1 cellular context compared by ENCODE assay signal in the genomic region with DNA sequence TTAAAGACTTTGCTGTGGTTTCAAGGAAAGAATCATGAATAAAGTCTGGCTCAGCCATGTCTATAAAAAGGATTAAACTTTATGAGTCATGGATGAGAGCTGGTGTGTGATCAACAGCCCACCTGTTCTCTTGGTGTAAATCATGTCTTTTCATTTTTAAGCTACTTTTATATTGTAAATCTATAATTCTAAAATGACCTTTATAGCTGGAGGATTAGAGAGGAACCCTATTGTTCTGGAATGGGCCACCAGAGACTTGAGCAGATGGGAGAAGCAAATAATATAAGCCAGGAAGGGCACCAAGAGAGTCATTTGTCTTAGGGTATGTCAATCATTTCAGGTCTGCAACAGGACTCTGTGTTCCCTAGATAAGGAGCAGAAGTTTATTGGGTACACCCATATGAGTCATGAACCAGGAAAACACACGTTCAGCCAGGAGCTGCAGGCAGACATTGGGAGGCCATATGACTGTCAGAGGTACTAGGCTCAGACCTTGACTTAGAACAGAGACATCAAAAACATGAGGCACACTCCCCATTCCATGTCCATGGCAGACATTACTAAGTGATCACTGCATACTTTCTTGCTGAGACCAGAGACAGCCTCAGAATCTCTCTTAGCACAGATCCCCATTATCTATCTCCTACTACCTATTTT.
TF ChIP-seq lines count a peak whose summit lies in the region.

No MANE protein-coding gene starts in this region.

TF ChIP-seq in K562, 482 proteins besides CTCF, POLR2A, EP300 and RAD21 (continued from another document and continues in another):
- TF ChIP-seq, protein P1, sequence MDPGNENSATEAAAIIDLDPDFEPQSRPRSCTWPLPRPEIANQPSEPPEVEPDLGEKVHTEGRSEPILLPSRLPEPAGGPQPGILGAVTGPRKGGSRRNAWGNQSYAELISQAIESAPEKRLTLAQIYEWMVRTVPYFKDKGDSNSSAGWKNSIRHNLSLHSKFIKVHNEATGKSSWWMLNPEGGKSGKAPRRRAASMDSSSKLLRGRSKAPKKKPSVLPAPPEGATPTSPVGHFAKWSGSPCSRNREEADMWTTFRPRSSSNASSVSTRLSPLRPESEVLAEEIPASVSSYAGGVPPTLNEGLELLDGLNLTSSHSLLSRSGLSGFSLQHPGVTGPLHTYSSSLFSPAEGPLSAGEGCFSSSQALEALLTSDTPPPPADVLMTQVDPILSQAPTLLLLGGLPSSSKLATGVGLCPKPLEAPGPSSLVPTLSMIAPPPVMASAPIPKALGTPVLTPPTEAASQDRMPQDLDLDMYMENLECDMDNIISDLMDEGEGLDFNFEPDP (CRISPR knock-in tag; IDR thresholded peaks at IDR 0.05) = no peak
- no peak for TF ChIP-seq SREBF1 (IDR thresholded peaks at IDR 0.05; ENCODE audit: borderline replicate concordance, low read depth, low read length)
- TF ChIP-seq, protein P2, sequence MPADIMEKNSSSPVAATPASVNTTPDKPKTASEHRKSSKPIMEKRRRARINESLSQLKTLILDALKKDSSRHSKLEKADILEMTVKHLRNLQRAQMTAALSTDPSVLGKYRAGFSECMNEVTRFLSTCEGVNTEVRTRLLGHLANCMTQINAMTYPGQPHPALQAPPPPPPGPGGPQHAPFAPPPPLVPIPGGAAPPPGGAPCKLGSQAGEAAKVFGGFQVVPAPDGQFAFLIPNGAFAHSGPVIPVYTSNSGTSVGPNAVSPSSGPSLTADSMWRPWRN (IDR thresholded peaks at IDR 0.05; ENCODE audit: low read depth) = no peak
- no peak for TF ChIP-seq BCOR (IDR thresholded peaks at IDR 0.05)
- no peak for TF ChIP-seq NONO (IDR thresholded peaks at IDR 0.05; ENCODE audit: low read depth in 2 of 2, low read length in 1 of 2)
- no peak for TF ChIP-seq NEUROD1 (IDR thresholded peaks at IDR 0.05; ENCODE audit: borderline replicate concordance, low read depth, low read length, partially characterized antibody)
- no peak for TF ChIP-seq ZNF324 (CRISPR knock-in tag; IDR thresholded peaks at IDR 0.05)
- no peak for TF ChIP-seq ZNF589 (CRISPR knock-in tag; IDR thresholded peaks at IDR 0.05; ENCODE audit: low read depth)
- TF ChIP-seq PHB2 (IDR thresholded peaks at IDR 0.05; ENCODE audit: low read depth) = no peak
- no peak for TF ChIP-seq HDAC3 (IDR thresholded peaks at IDR 0.05; ENCODE audit: borderline replicate concordance, partially characterized antibody)
- no peak for TF ChIP-seq ZNF431 (CRISPR knock-in tag; IDR thresholded peaks at IDR 0.05)
- TF ChIP-seq, protein P3, sequence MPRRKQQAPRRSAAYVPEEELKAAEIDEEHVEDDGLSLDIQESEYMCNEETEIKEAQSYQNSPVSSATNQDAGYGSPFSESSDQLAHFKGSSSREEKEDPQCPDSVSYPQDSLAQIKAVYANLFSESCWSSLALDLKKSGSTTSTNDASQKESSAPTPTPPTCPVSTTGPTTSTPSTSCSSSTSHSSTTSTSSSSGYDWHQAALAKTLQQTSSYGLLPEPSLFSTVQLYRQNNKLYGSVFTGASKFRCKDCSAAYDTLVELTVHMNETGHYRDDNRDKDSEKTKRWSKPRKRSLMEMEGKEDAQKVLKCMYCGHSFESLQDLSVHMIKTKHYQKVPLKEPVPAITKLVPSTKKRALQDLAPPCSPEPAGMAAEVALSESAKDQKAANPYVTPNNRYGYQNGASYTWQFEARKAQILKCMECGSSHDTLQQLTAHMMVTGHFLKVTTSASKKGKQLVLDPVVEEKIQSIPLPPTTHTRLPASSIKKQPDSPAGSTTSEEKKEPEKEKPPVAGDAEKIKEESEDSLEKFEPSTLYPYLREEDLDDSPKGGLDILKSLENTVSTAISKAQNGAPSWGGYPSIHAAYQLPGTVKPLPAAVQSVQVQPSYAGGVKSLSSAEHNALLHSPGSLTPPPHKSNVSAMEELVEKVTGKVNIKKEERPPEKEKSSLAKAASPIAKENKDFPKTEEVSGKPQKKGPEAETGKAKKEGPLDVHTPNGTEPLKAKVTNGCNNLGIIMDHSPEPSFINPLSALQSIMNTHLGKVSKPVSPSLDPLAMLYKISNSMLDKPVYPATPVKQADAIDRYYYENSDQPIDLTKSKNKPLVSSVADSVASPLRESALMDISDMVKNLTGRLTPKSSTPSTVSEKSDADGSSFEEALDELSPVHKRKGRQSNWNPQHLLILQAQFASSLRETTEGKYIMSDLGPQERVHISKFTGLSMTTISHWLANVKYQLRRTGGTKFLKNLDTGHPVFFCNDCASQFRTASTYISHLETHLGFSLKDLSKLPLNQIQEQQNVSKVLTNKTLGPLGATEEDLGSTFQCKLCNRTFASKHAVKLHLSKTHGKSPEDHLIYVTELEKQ (CRISPR knock-in tag; IDR thresholded peaks at IDR 0.05) = no peak
- no peak for TF ChIP-seq ZZZ3 (IDR thresholded peaks at IDR 0.05)
- no peak; the same call in 1 of the 2 replicates for TF ChIP-seq NFRKB (IDR thresholded peaks at IDR 0.05; ENCODE audit: low read depth)
- TF ChIP-seq RBM39 (optimal IDR thresholded peaks at IDR 0.05; ENCODE audit: low read depth, low read length) = no peak
- TF ChIP-seq POLR2AphosphoS5 (IDR thresholded peaks at IDR 0.05; ENCODE audit: control insufficient read depth, insufficient read depth, low read depth, low read length) = peak; percentile 70
- TF ChIP-seq NUFIP1 (IDR thresholded peaks at IDR 0.05; ENCODE audit: partially characterized antibody) = no peak
- TF ChIP-seq, protein P4, sequence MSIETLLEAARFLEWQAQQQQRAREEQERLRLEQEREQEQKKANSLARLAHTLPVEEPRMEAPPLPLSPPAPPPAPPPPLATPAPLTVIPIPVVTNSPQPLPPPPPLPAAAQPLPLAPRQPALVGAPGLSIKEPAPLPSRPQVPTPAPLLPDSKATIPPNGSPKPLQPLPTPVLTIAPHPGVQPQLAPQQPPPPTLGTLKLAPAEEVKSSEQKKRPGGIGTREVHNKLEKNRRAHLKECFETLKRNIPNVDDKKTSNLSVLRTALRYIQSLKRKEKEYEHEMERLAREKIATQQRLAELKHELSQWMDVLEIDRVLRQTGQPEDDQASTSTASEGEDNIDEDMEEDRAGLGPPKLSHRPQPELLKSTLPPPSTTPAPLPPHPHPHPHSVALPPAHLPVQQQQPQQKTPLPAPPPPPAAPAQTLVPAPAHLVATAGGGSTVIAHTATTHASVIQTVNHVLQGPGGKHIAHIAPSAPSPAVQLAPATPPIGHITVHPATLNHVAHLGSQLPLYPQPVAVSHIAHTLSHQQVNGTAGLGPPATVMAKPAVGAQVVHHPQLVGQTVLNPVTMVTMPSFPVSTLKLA (conservative IDR thresholded peaks at IDR 0.05) = peak in 1 of 2 experiments; percentile 39; a peak in 2 of 4 replicates
- TF ChIP-seq, protein P5, sequence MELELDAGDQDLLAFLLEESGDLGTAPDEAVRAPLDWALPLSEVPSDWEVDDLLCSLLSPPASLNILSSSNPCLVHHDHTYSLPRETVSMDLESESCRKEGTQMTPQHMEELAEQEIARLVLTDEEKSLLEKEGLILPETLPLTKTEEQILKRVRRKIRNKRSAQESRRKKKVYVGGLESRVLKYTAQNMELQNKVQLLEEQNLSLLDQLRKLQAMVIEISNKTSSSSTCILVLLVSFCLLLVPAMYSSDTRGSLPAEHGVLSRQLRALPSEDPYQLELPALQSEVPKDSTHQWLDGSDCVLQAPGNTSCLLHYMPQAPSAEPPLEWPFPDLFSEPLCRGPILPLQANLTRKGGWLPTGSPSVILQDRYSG (tag; conservative IDR thresholded peaks at IDR 0.05; ENCODE audit: low read depth) = no peak
- peak; percentile 53 for TF ChIP-seq FOS (IDR thresholded peaks at IDR 0.05; ENCODE audit: extremely low read depth, insufficient read length)
- TF ChIP-seq DACH1 (IDR thresholded peaks at IDR 0.05; ENCODE audit: partially characterized antibody) = no peak
- TF ChIP-seq ZNF133 (CRISPR knock-in tag; IDR thresholded peaks at IDR 0.05) = no peak
- no peak for TF ChIP-seq POLR2G (IDR thresholded peaks at IDR 0.05; ENCODE audit: low read depth, low read length)
- TF ChIP-seq CXXC5 (CRISPR knock-in tag; IDR thresholded peaks at IDR 0.05) = 0 out of 2 replicates have a peak, but pooled peaks have one; percentile 7
- peak in 1 of 2 experiments; percentile 79; a peak in 2 of 4 replicates for TF ChIP-seq ARNT (IDR thresholded peaks at IDR 0.05)
- peak; percentile 98 for TF ChIP-seq ZBTB17 (CRISPR knock-in tag; IDR thresholded peaks at IDR 0.05)
- no peak; the same call in 1 of the 2 replicates for TF ChIP-seq ZEB2 (IDR thresholded peaks at IDR 0.05)
- TF ChIP-seq, protein P6, sequence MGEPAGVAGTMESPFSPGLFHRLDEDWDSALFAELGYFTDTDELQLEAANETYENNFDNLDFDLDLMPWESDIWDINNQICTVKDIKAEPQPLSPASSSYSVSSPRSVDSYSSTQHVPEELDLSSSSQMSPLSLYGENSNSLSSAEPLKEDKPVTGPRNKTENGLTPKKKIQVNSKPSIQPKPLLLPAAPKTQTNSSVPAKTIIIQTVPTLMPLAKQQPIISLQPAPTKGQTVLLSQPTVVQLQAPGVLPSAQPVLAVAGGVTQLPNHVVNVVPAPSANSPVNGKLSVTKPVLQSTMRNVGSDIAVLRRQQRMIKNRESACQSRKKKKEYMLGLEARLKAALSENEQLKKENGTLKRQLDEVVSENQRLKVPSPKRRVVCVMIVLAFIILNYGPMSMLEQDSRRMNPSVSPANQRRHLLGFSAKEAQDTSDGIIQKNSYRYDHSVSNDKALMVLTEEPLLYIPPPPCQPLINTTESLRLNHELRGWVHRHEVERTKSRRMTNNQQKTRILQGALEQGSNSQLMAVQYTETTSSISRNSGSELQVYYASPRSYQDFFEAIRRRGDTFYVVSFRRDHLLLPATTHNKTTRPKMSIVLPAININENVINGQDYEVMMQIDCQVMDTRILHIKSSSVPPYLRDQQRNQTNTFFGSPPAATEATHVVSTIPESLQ (CRISPR knock-in tag; IDR thresholded peaks at IDR 0.05) = no peak
- TF ChIP-seq, protein P7, sequence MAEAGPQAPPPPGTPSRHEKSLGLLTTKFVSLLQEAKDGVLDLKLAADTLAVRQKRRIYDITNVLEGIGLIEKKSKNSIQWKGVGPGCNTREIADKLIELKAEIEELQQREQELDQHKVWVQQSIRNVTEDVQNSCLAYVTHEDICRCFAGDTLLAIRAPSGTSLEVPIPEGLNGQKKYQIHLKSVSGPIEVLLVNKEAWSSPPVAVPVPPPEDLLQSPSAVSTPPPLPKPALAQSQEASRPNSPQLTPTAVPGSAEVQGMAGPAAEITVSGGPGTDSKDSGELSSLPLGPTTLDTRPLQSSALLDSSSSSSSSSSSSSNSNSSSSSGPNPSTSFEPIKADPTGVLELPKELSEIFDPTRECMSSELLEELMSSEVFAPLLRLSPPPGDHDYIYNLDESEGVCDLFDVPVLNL (CRISPR knock-in tag; IDR thresholded peaks at IDR 0.05; ENCODE audit: low read depth) = no peak
- TF ChIP-seq, protein P8, sequence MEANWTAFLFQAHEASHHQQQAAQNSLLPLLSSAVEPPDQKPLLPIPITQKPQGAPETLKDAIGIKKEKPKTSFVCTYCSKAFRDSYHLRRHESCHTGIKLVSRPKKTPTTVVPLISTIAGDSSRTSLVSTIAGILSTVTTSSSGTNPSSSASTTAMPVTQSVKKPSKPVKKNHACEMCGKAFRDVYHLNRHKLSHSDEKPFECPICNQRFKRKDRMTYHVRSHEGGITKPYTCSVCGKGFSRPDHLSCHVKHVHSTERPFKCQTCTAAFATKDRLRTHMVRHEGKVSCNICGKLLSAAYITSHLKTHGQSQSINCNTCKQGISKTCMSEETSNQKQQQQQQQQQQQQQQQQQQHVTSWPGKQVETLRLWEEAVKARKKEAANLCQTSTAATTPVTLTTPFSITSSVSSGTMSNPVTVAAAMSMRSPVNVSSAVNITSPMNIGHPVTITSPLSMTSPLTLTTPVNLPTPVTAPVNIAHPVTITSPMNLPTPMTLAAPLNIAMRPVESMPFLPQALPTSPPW (CRISPR knock-in tag; IDR thresholded peaks at IDR 0.05) = no peak
- no peak for TF ChIP-seq ZNF668 (CRISPR knock-in tag; IDR thresholded peaks at IDR 0.05)
- TF ChIP-seq, protein P9, sequence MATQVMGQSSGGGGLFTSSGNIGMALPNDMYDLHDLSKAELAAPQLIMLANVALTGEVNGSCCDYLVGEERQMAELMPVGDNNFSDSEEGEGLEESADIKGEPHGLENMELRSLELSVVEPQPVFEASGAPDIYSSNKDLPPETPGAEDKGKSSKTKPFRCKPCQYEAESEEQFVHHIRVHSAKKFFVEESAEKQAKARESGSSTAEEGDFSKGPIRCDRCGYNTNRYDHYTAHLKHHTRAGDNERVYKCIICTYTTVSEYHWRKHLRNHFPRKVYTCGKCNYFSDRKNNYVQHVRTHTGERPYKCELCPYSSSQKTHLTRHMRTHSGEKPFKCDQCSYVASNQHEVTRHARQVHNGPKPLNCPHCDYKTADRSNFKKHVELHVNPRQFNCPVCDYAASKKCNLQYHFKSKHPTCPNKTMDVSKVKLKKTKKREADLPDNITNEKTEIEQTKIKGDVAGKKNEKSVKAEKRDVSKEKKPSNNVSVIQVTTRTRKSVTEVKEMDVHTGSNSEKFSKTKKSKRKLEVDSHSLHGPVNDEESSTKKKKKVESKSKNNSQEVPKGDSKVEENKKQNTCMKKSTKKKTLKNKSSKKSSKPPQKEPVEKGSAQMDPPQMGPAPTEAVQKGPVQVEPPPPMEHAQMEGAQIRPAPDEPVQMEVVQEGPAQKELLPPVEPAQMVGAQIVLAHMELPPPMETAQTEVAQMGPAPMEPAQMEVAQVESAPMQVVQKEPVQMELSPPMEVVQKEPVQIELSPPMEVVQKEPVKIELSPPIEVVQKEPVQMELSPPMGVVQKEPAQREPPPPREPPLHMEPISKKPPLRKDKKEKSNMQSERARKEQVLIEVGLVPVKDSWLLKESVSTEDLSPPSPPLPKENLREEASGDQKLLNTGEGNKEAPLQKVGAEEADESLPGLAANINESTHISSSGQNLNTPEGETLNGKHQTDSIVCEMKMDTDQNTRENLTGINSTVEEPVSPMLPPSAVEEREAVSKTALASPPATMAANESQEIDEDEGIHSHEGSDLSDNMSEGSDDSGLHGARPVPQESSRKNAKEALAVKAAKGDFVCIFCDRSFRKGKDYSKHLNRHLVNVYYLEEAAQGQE (CRISPR knock-in tag; IDR thresholded peaks at IDR 0.05; ENCODE audit: low read depth) = no peak
- TF ChIP-seq, protein P10, sequence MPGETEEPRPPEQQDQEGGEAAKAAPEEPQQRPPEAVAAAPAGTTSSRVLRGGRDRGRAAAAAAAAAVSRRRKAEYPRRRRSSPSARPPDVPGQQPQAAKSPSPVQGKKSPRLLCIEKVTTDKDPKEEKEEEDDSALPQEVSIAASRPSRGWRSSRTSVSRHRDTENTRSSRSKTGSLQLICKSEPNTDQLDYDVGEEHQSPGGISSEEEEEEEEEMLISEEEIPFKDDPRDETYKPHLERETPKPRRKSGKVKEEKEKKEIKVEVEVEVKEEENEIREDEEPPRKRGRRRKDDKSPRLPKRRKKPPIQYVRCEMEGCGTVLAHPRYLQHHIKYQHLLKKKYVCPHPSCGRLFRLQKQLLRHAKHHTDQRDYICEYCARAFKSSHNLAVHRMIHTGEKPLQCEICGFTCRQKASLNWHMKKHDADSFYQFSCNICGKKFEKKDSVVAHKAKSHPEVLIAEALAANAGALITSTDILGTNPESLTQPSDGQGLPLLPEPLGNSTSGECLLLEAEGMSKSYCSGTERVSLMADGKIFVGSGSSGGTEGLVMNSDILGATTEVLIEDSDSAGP (CRISPR knock-in tag; IDR thresholded peaks at IDR 0.05) = no peak
- TF ChIP-seq CBX3 (IDR thresholded peaks at IDR 0.05; ENCODE audit: borderline replicate concordance in 1 of 2, low read length in 2 of 2) = no peak; a peak in 1 of 3 replicates
- TF ChIP-seq TEAD1 (CRISPR knock-in tag; IDR thresholded peaks at IDR 0.05) = no peak
- no peak for TF ChIP-seq ARHGAP35 (IDR thresholded peaks at IDR 0.05; ENCODE audit: partially characterized antibody)
- TF ChIP-seq MAZ (CRISPR knock-in tag; conservative IDR thresholded peaks at IDR 0.05 in 1 of 2, IDR thresholded peaks at IDR 0.05 in 1 of 2) = no peak
- TF ChIP-seq MTA2 (IDR thresholded peaks at IDR 0.05; ENCODE audit: low read depth) = peak; percentile 63; the same call in 1 of the 2 replicates
- no peak for TF ChIP-seq GTF2F1 (IDR thresholded peaks at IDR 0.05; ENCODE audit: low read depth, low read length)
- TF ChIP-seq FOXA1 (IDR thresholded peaks at IDR 0.05; ENCODE audit: borderline replicate concordance) = no peak
